1 cellular context compared by ENCODE assay signal in genomic region chr15:31046759-31047359, GRCh38.
TF ChIP-seq lines count a peak whose summit lies in the region.

No MANE protein-coding gene starts in this region.

TF ChIP-seq in H1, 55 proteins besides CTCF, POLR2A, EP300 and RAD21:
- no peak for TF ChIP-seq NRF1 (IDR thresholded peaks at IDR 0.05; ENCODE audit: low read depth, low read length)
- no peak for TF ChIP-seq USF2 (IDR thresholded peaks at IDR 0.05; ENCODE audit: low read length)
- TF ChIP-seq JUND (IDR thresholded peaks at IDR 0.05; ENCODE audit: low read length), result no peak
- TF ChIP-seq CBX5 (IDR thresholded peaks at IDR 0.05; ENCODE audit: low read depth, low read length), result no peak
- TF ChIP-seq RNF2 (IDR thresholded peaks at IDR 0.05; ENCODE audit: borderline replicate concordance, low read depth, low read length, missing control alignments, poor library complexity, severe bottlenecking), result no peak
- no peak for TF ChIP-seq POLR2AphosphoS5 (IDR thresholded peaks at IDR 0.05; ENCODE audit: low read depth, low read length)
- TF ChIP-seq GTF2F1 (IDR thresholded peaks at IDR 0.05; ENCODE audit: borderline replicate concordance, low read depth, low read length), result no peak
- TF ChIP-seq MAFK (IDR thresholded peaks at IDR 0.05; ENCODE audit: low read depth, low read length), result no peak
- TF ChIP-seq KDM4A (IDR thresholded peaks at IDR 0.05; ENCODE audit: low read depth, low read length, severe bottlenecking), result no peak
- TF ChIP-seq TEAD4 (IDR thresholded peaks at IDR 0.05; ENCODE audit: low read depth, low read length), result no peak
- TF ChIP-seq HDAC2 (IDR thresholded peaks at IDR 0.05; ENCODE audit: borderline replicate concordance in 1 of 2, low read depth in 2 of 2, low read length in 2 of 2), result no peak
